Comparison of ENCODE assay signal across 1 cellular context in the genomic region with DNA sequence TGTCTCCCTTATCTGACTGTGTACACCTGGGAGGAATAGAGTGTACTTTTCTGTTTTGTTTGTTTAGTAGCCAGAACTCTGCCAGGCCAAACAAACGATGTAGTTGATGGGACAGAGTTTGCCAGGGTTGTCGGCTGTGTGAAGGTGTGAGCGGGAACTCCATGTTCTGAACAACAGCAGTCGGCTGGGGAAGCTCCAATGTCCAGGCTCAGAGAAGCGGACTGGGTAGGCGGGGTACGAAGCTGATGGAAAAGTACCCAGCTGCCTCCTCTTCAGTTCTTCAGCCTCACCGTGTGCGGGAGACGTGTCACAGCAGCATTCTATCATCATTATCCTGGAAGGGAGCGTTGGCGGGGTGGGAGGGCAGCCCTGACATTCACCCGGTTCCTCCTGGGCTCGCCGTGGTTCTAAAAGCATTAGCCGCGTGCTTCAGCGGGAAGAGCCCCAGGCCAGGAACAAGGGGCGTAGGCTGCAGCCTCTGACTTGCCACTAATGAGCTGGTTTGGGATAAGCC.
TF ChIP-seq lines count a peak whose summit lies in the region.

No MANE protein-coding gene starts in this region.

TF ChIP-seq in HepG2, 621 proteins besides CTCF, POLR2A, EP300 and RAD21:
- TF ChIP-seq ZNF382 (CRISPR knock-in tag; IDR thresholded peaks at IDR 0.05; ENCODE audit: borderline replicate concordance) = no peak
- no peak for TF ChIP-seq ZFP90 (CRISPR knock-in tag; IDR thresholded peaks at IDR 0.05; ENCODE audit: borderline replicate concordance)
- no peak for TF ChIP-seq KDM6A (CRISPR knock-in tag; IDR thresholded peaks at IDR 0.05; ENCODE audit: low read depth)
- no peak for TF ChIP-seq ZNF383 (CRISPR knock-in tag; IDR thresholded peaks at IDR 0.05; ENCODE audit: borderline replicate concordance)
- TF ChIP-seq, protein P1, sequence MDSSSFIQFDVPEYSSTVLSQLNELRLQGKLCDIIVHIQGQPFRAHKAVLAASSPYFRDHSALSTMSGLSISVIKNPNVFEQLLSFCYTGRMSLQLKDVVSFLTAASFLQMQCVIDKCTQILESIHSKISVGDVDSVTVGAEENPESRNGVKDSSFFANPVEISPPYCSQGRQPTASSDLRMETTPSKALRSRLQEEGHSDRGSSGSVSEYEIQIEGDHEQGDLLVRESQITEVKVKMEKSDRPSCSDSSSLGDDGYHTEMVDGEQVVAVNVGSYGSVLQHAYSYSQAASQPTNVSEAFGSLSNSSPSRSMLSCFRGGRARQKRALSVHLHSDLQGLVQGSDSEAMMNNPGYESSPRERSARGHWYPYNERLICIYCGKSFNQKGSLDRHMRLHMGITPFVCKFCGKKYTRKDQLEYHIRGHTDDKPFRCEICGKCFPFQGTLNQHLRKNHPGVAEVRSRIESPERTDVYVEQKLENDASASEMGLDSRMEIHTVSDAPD (CRISPR knock-in tag; IDR thresholded peaks at IDR 0.05) = peak; percentile 65; the same call in 1 of the 2 replicates
- TF ChIP-seq KAT8 (CRISPR knock-in tag; IDR thresholded peaks at IDR 0.05) = no peak
- TF ChIP-seq POLR2AphosphoS2 (IDR thresholded peaks at IDR 0.05; ENCODE audit: low read depth, low read length) = no peak
- TF ChIP-seq ZBTB37 (CRISPR knock-in tag; IDR thresholded peaks at IDR 0.05) = peak; percentile 81
- TF ChIP-seq ZFY (CRISPR knock-in tag; IDR thresholded peaks at IDR 0.05) = no peak
- TF ChIP-seq, protein P2, sequence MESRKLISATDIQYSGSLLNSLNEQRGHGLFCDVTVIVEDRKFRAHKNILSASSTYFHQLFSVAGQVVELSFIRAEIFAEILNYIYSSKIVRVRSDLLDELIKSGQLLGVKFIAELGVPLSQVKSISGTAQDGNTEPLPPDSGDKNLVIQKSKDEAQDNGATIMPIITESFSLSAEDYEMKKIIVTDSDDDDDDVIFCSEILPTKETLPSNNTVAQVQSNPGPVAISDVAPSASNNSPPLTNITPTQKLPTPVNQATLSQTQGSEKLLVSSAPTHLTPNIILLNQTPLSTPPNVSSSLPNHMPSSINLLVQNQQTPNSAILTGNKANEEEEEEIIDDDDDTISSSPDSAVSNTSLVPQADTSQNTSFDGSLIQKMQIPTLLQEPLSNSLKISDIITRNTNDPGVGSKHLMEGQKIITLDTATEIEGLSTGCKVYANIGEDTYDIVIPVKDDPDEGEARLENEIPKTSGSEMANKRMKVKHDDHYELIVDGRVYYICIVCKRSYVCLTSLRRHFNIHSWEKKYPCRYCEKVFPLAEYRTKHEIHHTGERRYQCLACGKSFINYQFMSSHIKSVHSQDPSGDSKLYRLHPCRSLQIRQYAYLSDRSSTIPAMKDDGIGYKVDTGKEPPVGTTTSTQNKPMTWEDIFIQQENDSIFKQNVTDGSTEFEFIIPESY (CRISPR knock-in tag; IDR thresholded peaks at IDR 0.05) = peak; percentile 60; the same call in 1 of the 2 replicates
- TF ChIP-seq, protein P3, sequence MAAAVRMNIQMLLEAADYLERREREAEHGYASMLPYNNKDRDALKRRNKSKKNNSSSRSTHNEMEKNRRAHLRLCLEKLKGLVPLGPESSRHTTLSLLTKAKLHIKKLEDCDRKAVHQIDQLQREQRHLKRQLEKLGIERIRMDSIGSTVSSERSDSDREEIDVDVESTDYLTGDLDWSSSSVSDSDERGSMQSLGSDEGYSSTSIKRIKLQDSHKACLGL (CRISPR knock-in tag; IDR thresholded peaks at IDR 0.05) = no peak
- no peak for TF ChIP-seq ZNF670 (CRISPR knock-in tag; IDR thresholded peaks at IDR 0.05; ENCODE audit: borderline replicate concordance)
- TF ChIP-seq SPEN (CRISPR knock-in tag; IDR thresholded peaks at IDR 0.05; ENCODE audit: low read depth) = no peak
- TF ChIP-seq HMG20B (CRISPR knock-in tag; conservative IDR thresholded peaks at IDR 0.05) = no peak
- TF ChIP-seq ZFP36 (IDR thresholded peaks at IDR 0.05; ENCODE audit: borderline replicate concordance, low read depth, low read length, partially characterized antibody) = no peak
